In genomic region chr7:158083526-158084310, GRCh38 we compare ENCODE assay signal across 31 cellular contexts.
"Had no signal": no experiment of that assay in that cellular context is flagged by ENCODE, and none has a peak within 500 bp of the region (broad histone marks: within the 10 kb centered on the region; RNA-seq: fewer than 3 reads in every experiment).

No MANE protein-coding gene starts in this region.

- H3K4me1 ChIP-seq: adrenal gland, body of pancreas, breast epithelium, SJSA1 had no signal

- H3K4me2 ChIP-seq: SK-N-SH had no signal

- H3K4me3 ChIP-seq: adrenal gland, body of pancreas, breast epithelium, MG63, SJSA1 had no signal

- DNase-seq: activated CD4-positive, alpha-beta T cell treated with anti-CD3 and anti-CD28 coated beads, Interleukin-2, amount 10 ng/mL, durations not matched to agents 24 days and 14 days; activated CD4-positive, alpha-beta T cell treated with anti-CD3 and anti-CD28 coated beads, Interleukin-2, amount 50 U/mL, for 4 hours; activated CD8-positive, alpha-beta T cell treated with anti-CD3 and anti-CD28 coated beads for 36 hours; activated gamma-delta T cell treated with Interleukin-2 at 50 U/mL for 16 hours; activated naive CD4-positive, alpha-beta T cell treated with anti-CD3 and anti-CD28 coated beads for 36 hours; activated T-cell treated with anti-CD3 and anti-CD28 coated beads, Interleukin-2, amount 50 U/mL, for 1 hour; activated T-cell treated with anti-CD3 and anti-CD28 coated beads, Interleukin-2, amount 50 U/mL, for 72 hours; adrenal gland; body of pancreas; Karpas-422; KBM-7; MG63; NCI-H1105; NCI-H1417 treated with DMSO at 0.1 percent for 48 hours; NCI-H187 treated with DMSO at 0.1 percent for 48 hours; NCI-H2081; NCI-H226; NCI-H446 treated with DMSO at 0.1 percent for 48 hours; NCI-H524 treated with DMSO at 0.1 percent for 48 hours; SHP77; SK-N-SH had no signal

- H3K4me1 Mint-ChIP-seq: activated CD4-positive, alpha-beta T cell treated with anti-CD3 and anti-CD28 coated beads, Interleukin-2, amount 10 ng/mL, durations not matched to agents 24 days and 14 days; activated T-helper 17 cell treated with anti-CD3 and anti-CD28 coated beads, Interleukin-2, amount 50 U/mL, for 72 hours had no signal

- H3K36me3 ChIP-seq: adrenal gland, breast epithelium, MG63, SJSA1 had no signal

- H3K9ac ChIP-seq: SK-N-SH had no signal

- ATAC-seq: activated CD8-positive, alpha-beta T cell treated with anti-CD3 and anti-CD28 coated beads for 36 hours; activated naive CD4-positive, alpha-beta T cell treated with anti-CD3 and anti-CD28 coated beads, Interleukin-2, amount 50 U/mL, for 72 hours; activated T-cell treated with anti-CD3 and anti-CD28 coated beads, Interleukin-2, amount 50 U/mL, for 72 hours; activated T-helper 17 cell treated with anti-CD3 and anti-CD28 coated beads, Interleukin-2, amount 50 U/mL, for 72 hours; body of pancreas; Panc1 had no signal

- H3K9me2 ChIP-seq: SK-N-SH had no signal

- H3K27me3 ChIP-seq: adrenal gland, body of pancreas, breast epithelium, MG63, SJSA1 had no signal

- H3K9me3 ChIP-seq: adrenal gland, body of pancreas, MG63 had no signal

- FAIRE-seq: astrocyte, TTC549 had no signal

- H3K27ac Mint-ChIP-seq: activated CD4-positive, alpha-beta T cell treated with anti-CD3 and anti-CD28 coated beads, Interleukin-2, amount 10 ng/mL, durations not matched to agents 24 days and 14 days; activated CD8-positive, alpha-beta T cell treated with anti-CD3 and anti-CD28 coated beads for 36 hours; activated naive CD4-positive, alpha-beta T cell treated with anti-CD3 and anti-CD28 coated beads for 36 hours; activated naive CD4-positive, alpha-beta T cell treated with anti-CD3 and anti-CD28 coated beads, Interleukin-2, amount 50 U/mL, for 72 hours; activated T-cell treated with anti-CD3 and anti-CD28 coated beads, Interleukin-2, amount 50 U/mL, for 72 hours; activated T-helper 17 cell treated with anti-CD3 and anti-CD28 coated beads, Interleukin-2, amount 50 U/mL, for 72 hours; T-helper 1 cell treated with Interleukin-12 subunit alpha and Interleukin-12 subunit beta and Interleukin-4 antibody, amounts not matched to agents 30 μg/mL and 1 μg/mL, for 36 hours; T-helper 2 cell treated with Interferon-gamma antibody and Interleukin-4, amounts not matched to agents 5 μg/mL and 100 μg/mL, for 36 hours had no signal

- H3K27ac ChIP-seq: adrenal gland, body of pancreas, breast epithelium, SJSA1 had no signal

- H3K27me3 Mint-ChIP-seq: activated CD4-positive, alpha-beta T cell treated with anti-CD3 and anti-CD28 coated beads, Interleukin-2, amount 10 ng/mL, durations not matched to agents 24 days and 14 days; activated CD8-positive, alpha-beta T cell treated with anti-CD3 and anti-CD28 coated beads for 36 hours; activated T-helper 17 cell treated with anti-CD3 and anti-CD28 coated beads, Interleukin-2, amount 50 U/mL, for 72 hours; IgD-negative memory B cell had no signal

- H3K4me3 Mint-ChIP-seq: activated CD4-positive, alpha-beta T cell treated with anti-CD3 and anti-CD28 coated beads, Interleukin-2, amount 10 ng/mL, durations not matched to agents 24 days and 14 days; activated CD8-positive, alpha-beta T cell treated with anti-CD3 and anti-CD28 coated beads for 36 hours; activated naive CD4-positive, alpha-beta T cell treated with anti-CD3 and anti-CD28 coated beads for 36 hours; activated T-cell treated with anti-CD3 and anti-CD28 coated beads, Interleukin-2, amount 50 U/mL, for 72 hours; activated T-helper 17 cell treated with anti-CD3 and anti-CD28 coated beads, Interleukin-2, amount 50 U/mL, for 72 hours; IgD-negative memory B cell; T-helper 1 cell treated with Interleukin-12 subunit alpha and Interleukin-12 subunit beta and Interleukin-4 antibody, amounts not matched to agents 30 μg/mL and 1 μg/mL, for 36 hours; T-helper 2 cell treated with Interferon-gamma antibody and Interleukin-4, amounts not matched to agents 5 μg/mL and 100 μg/mL, for 36 hours had no signal
